In the genomic region with DNA sequence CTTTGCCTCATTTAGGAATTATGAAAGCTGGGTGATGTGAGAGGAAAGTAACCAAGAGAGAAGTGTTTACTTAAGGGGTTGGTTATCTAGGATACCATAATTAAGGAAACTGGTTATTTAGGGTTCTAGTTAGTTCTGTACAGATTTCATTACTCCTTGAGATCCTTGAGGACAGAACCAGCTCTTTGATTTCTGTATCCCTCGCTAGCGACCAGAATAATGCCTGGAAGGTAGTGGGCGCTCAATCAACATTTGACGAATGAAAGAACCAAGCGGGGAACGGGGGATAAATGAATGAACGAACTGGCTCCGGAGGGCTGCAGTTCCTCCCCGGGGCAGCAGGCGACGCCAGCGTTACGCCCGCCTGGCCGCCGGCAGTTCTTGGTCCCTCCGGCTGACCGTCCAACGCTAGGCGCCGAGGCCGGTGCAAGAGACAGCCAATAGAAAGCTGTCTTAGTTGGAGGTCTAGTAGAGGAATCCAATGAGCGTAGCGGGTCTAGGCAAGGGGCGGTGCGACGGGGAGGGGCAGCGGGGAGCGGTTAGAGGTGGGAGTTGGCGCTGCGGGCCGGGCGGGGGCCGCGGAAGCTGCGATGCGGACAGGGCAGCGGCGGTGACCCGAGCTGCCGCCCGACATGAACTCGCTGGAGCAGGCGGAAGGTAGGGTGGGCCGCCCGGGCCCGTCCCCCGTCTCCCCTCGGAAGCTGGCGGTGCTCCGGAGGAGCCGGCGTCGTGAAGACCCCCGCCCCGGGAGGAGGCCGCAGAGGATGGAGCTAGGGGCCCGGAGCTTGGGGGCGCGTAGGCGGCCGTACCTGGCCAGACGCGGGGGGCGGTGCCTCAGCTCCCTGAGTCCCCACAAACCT, we compare ENCODE assay signal across 1 cellular context.
A peak's percentile ranks its signal among the peaks of the same experiment; 100 is the strongest.
TF ChIP-seq lines count a peak whose summit lies in the region.

A gene with protein sequence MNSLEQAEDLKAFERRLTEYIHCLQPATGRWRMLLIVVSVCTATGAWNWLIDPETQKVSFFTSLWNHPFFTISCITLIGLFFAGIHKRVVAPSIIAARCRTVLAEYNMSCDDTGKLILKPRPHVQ (plus strand): TSS at position 542 of the 860 bp plus-strand sequence. CDS start 91 bp downstream, at position 633.

TF ChIP-seq in GM12878, 131 proteins besides CTCF, POLR2A, EP300 and RAD21 (continued from another document and continues in another):
- TF ChIP-seq, protein P1, sequence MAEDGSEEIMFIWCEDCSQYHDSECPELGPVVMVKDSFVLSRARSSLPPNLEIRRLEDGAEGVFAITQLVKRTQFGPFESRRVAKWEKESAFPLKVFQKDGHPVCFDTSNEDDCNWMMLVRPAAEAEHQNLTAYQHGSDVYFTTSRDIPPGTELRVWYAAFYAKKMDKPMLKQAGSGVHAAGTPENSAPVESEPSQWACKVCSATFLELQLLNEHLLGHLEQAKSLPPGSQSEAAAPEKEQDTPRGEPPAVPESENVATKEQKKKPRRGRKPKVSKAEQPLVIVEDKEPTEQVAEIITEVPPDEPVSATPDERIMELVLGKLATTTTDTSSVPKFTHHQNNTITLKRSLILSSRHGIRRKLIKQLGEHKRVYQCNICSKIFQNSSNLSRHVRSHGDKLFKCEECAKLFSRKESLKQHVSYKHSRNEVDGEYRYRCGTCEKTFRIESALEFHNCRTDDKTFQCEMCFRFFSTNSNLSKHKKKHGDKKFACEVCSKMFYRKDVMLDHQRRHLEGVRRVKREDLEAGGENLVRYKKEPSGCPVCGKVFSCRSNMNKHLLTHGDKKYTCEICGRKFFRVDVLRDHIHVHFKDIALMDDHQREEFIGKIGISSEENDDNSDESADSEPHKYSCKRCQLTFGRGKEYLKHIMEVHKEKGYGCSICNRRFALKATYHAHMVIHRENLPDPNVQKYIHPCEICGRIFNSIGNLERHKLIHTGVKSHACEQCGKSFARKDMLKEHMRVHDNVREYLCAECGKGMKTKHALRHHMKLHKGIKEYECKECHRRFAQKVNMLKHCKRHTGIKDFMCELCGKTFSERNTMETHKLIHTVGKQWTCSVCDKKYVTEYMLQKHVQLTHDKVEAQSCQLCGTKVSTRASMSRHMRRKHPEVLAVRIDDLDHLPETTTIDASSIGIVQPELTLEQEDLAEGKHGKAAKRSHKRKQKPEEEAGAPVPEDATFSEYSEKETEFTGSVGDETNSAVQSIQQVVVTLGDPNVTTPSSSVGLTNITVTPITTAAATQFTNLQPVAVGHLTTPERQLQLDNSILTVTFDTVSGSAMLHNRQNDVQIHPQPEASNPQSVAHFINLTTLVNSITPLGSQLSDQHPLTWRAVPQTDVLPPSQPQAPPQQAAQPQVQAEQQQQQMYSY (CRISPR knock-in tag; IDR thresholded peaks at IDR 0.05): no peak
- TF ChIP-seq NBN (IDR thresholded peaks at IDR 0.05) (no peak; the same call in 1 of the 2 replicates), NR2C1 (IDR thresholded peaks at IDR 0.05) (peak; percentile 45; the same call in 1 of the 2 replicates), FOS (IDR thresholded peaks at IDR 0.05; ENCODE audit: borderline replicate concordance, extremely low read depth, insufficient read length) (peak; percentile 87), CHD2 (IDR thresholded peaks at IDR 0.05; ENCODE audit: borderline replicate concordance, low read depth, low read length) (peak; percentile 94), HCFC1 (IDR thresholded peaks at IDR 0.05; ENCODE audit: low read length) (peak; percentile 77), SPI1 (IDR thresholded peaks at IDR 0.05; ENCODE audit: borderline replicate concordance, insufficient read depth, low read depth, low read length) (0 out of 2 replicates have a peak, but pooled peaks have one; percentile 34), NRF1 (conservative IDR thresholded peaks at IDR 0.05; ENCODE audit: low read depth, low read length) (peak; percentile 2; the same call in 1 of the 2 replicates), ATF7 (IDR thresholded peaks at IDR 0.05; ENCODE audit: low read depth) (no peak), USF2 (IDR thresholded peaks at IDR 0.05; ENCODE audit: borderline replicate concordance, low read depth, low read length) (no peak), POU2F2 (IDR thresholded peaks at IDR 0.05; ENCODE audit: borderline replicate concordance, low read depth, low read length) (0 out of 3 replicates have a peak, but pooled peaks have one; percentile 51), DPF2 (IDR thresholded peaks at IDR 0.05) (peak; percentile 81), ZSCAN29 (IDR thresholded peaks at IDR 0.05) (peak; percentile 54; the same call in 1 of the 2 replicates), KAT2A (conservative IDR thresholded peaks at IDR 0.05; ENCODE audit: control insufficient read depth, low read depth, low read length) (no peak), EGR1 (IDR thresholded peaks at IDR 0.05; ENCODE audit: borderline replicate concordance in 1 of 2, low read depth in 2 of 2, low read length in 2 of 2) (peak in 1 of 2 experiments; percentile 71; a peak in 2 of 3 replicates), RCOR1 (conservative IDR thresholded peaks at IDR 0.05; ENCODE audit: low read depth, low read length) (0 out of 2 replicates have a peak, but pooled peaks have one; percentile 68), SMAD5 (IDR thresholded peaks at IDR 0.05; ENCODE audit: low read depth) (no peak), IRF4 (IDR thresholded peaks at IDR 0.05; ENCODE audit: low read depth, low read length) (no peak), ATF2 (IDR thresholded peaks at IDR 0.05; ENCODE audit: low read length) (no peak), BCL11A (IDR thresholded peaks at IDR 0.05; ENCODE audit: low read depth, low read length) (no peak), HDAC6 (IDR thresholded peaks at IDR 0.05; ENCODE audit: unreplicated experiment) (no peak), MYB (IDR thresholded peaks at IDR 0.05; ENCODE audit: borderline replicate concordance, low read depth, low read length) (peak; percentile 66; the same call in 1 of the 2 replicates), NFXL1 (IDR thresholded peaks at IDR 0.05; ENCODE audit: borderline replicate concordance) (no peak), E2F8 (IDR thresholded peaks at IDR 0.05; ENCODE audit: low read depth, partially characterized antibody) (no peak), TCF3 (IDR thresholded peaks at IDR 0.05; ENCODE audit: borderline replicate concordance, insufficient read depth, low read depth, low read length) (no peak), POLR2AphosphoS5 (IDR thresholded peaks at IDR 0.05; ENCODE audit: low read length) (peak; percentile 58; the same call in 1 of the 2 replicates), BRCA1 (IDR thresholded peaks at IDR 0.05; ENCODE audit: low read depth, low read length) (peak; percentile 32; the same call in 1 of the 2 replicates), GABPA (IDR thresholded peaks at IDR 0.05; ENCODE audit: low read depth) (no peak)
- TF ChIP-seq, protein P2, sequence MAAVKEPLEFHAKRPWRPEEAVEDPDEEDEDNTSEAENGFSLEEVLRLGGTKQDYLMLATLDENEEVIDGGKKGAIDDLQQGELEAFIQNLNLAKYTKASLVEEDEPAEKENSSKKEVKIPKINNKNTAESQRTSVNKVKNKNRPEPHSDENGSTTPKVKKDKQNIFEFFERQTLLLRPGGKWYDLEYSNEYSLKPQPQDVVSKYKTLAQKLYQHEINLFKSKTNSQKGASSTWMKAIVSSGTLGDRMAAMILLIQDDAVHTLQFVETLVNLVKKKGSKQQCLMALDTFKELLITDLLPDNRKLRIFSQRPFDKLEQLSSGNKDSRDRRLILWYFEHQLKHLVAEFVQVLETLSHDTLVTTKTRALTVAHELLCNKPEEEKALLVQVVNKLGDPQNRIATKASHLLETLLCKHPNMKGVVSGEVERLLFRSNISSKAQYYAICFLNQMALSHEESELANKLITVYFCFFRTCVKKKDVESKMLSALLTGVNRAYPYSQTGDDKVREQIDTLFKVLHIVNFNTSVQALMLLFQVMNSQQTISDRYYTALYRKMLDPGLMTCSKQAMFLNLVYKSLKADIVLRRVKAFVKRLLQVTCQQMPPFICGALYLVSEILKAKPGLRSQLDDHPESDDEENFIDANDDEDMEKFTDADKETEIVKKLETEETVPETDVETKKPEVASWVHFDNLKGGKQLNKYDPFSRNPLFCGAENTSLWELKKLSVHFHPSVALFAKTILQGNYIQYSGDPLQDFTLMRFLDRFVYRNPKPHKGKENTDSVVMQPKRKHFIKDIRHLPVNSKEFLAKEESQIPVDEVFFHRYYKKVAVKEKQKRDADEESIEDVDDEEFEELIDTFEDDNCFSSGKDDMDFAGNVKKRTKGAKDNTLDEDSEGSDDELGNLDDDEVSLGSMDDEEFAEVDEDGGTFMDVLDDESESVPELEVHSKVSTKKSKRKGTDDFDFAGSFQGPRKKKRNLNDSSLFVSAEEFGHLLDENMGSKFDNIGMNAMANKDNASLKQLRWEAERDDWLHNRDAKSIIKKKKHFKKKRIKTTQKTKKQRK (IDR thresholded peaks at IDR 0.05; ENCODE audit: low read depth, low read length): no peak
- TF ChIP-seq, protein P3, sequence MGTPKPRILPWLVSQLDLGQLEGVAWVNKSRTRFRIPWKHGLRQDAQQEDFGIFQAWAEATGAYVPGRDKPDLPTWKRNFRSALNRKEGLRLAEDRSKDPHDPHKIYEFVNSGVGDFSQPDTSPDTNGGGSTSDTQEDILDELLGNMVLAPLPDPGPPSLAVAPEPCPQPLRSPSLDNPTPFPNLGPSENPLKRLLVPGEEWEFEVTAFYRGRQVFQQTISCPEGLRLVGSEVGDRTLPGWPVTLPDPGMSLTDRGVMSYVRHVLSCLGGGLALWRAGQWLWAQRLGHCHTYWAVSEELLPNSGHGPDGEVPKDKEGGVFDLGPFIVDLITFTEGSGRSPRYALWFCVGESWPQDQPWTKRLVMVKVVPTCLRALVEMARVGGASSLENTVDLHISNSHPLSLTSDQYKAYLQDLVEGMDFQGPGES (IDR thresholded peaks at IDR 0.05): peak; percentile 94
- TF ChIP-seq, protein P4, sequence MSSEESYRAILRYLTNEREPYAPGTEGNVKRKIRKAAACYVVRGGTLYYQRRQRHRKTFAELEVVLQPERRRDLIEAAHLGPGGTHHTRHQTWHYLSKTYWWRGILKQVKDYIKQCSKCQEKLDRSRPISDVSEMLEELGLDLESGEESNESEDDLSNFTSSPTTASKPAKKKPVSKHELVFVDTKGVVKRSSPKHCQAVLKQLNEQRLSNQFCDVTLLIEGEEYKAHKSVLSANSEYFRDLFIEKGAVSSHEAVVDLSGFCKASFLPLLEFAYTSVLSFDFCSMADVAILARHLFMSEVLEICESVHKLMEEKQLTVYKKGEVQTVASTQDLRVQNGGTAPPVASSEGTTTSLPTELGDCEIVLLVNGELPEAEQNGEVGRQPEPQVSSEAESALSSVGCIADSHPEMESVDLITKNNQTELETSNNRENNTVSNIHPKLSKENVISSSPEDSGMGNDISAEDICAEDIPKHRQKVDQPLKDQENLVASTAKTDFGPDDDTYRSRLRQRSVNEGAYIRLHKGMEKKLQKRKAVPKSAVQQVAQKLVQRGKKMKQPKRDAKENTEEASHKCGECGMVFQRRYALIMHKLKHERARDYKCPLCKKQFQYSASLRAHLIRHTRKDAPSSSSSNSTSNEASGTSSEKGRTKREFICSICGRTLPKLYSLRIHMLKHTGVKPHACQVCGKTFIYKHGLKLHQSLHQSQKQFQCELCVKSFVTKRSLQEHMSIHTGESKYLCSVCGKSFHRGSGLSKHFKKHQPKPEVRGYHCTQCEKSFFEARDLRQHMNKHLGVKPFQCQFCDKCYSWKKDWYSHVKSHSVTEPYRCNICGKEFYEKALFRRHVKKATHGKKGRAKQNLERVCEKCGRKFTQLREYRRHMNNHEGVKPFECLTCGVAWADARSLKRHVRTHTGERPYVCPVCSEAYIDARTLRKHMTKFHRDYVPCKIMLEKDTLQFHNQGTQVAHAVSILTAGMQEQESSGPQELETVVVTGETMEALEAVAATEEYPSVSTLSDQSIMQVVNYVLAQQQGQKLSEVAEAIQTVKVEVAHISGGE (CRISPR knock-in tag; IDR thresholded peaks at IDR 0.05): no peak
